ENCODE assay signal across 15 cellular contexts in the genomic region with DNA sequence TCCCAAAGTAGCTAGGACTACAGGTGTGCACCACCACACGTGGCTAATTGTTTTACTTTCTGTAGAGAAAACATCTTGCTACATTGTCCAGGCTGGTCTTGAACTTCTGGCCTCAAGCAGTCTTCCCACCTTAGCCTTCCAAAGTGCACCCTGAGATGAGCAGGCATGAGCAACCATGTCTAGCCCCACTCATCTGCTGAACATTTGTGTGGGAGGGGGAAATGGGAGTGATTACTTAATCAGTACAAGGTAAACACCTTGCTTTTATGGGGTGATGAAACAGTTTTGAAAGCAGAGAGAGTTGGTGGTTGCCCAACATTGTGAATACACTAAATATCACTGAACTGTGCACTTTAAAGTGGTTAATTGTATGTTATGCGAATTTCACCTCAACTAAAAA. TPM values are rescaled to one million over a fixed set of nuclear protein-coding genes. Genes with fewer than 3 reads are reported as not detected.
DNase-seq lines count a peak whose midpoint lies in the region; ATAC-seq and TF ChIP-seq lines count a peak whose summit lies in the region.
"Had no signal": no experiment of that assay in that cellular context is flagged by ENCODE, and none has a peak within 500 bp of the region (broad histone marks: within the 10 kb centered on the region; RNA-seq: fewer than 3 reads in every experiment).

No MANE protein-coding gene starts in this region.

- H3K36me3 Mint-ChIP-seq in activated T-cell treated with anti-CD3 and anti-CD28 coated beads, Interleukin-2, amount 50 U/mL, for 24 hours (ENCODE audit: low read depth), result peaks cover 94% of the 10 kb centered on the region

- DNase-seq in activated T-cell treated with anti-CD3 and anti-CD28 coated beads, Interleukin-2, amount 50 U/mL, for 24 hours, result peak; percentile 28
- DNase-seq in activated T-cell treated with anti-CD3 and anti-CD28 coated beads for 4 hours (no peak), NCI-H226 (peak; percentile 13), epithelial cell of esophagus (ENCODE audit: low read depth) (peak; percentile 83), mucosa of gallbladder (ENCODE audit: low spot score) (no peak)
- no peak for DNase-seq in stimulated activated naive CD8-positive, alpha-beta T cell treated with anti-CD3 and anti-CD28 coated beads, Interleukin-15, Interleukin-2, amounts not matched to agents 100 U/mL and 50 U/mL, for 24 hours
- DNase-seq: NCI-H146, occipital lobe, Right ventricle myocardium superior had no signal

- H3K27me3 Mint-ChIP-seq in activated T-cell treated with anti-CD3 and anti-CD28 coated beads, Interleukin-2, amount 50 U/mL, for 24 hours, result no peaks in the 10 kb centered on the region

- TF ChIP-seq CTCF in epithelial cell of esophagus (IDR thresholded peaks at IDR 0.05; ENCODE audit: insufficient read depth, low read depth, low read length, missing control alignments), result no peak

- no peaks in the 10 kb centered on the region for H3K9me3 Mint-ChIP-seq in activated T-cell treated with anti-CD3 and anti-CD28 coated beads, Interleukin-2, amount 50 U/mL, for 24 hours

- ATAC-seq in stimulated activated naive CD8-positive, alpha-beta T cell treated with anti-CD3 and anti-CD28 coated beads, Interleukin-15, Interleukin-2, amounts not matched to agents 100 U/mL and 50 U/mL, for 24 hours, result peak; percentile 55
- ATAC-seq in HG02678 (IDR thresholded peaks at IDR 0.05; ENCODE audit: unreplicated experiment), result no peak
- no peak for ATAC-seq in SK-N-SH treated with all-trans-retinoic acid at 6 μM for 48 hours

- H3K4me1 Mint-ChIP-seq in activated T-cell treated with anti-CD3 and anti-CD28 coated beads, Interleukin-2, amount 50 U/mL, for 24 hours (ENCODE audit: low read depth), result peaks cover 86% of the 10 kb centered on the region

- peak overlapping the region; percentile 59 for H3K27ac Mint-ChIP-seq in activated T-cell treated with anti-CD3 and anti-CD28 coated beads, Interleukin-2, amount 50 U/mL, for 24 hours

- no peak overlapping the region for H3K4me3 ChIP-seq in epithelial cell of esophagus (ENCODE audit: low read length)
- H3K4me3 ChIP-seq: cardiac muscle cell had no signal

- H3K4me3 Mint-ChIP-seq in activated T-cell treated with anti-CD3 and anti-CD28 coated beads, Interleukin-2, amount 50 U/mL, for 24 hours, result no peak overlapping the region

TF ChIP-seq in SK-N-SH treated with all-trans-retinoic acid at 6 μM for 48 hours, 23 proteins besides CTCF, POLR2A, EP300 and RAD21:
- TF ChIP-seq ZNF8 (CRISPR knock-in tag; IDR thresholded peaks at IDR 0.05) (no peak), SNAI2 (CRISPR knock-in tag; IDR thresholded peaks at IDR 0.05) (no peak), RARB (CRISPR knock-in tag; IDR thresholded peaks at IDR 0.05) (no peak), ESRRG (CRISPR knock-in tag; IDR thresholded peaks at IDR 0.05) (no peak), ZNF565 (CRISPR knock-in tag; conservative IDR thresholded peaks at IDR 0.05; ENCODE audit: low read depth) (no peak), ZNF70 (CRISPR knock-in tag; IDR thresholded peaks at IDR 0.05) (no peak), ISL1 (CRISPR knock-in tag; IDR thresholded peaks at IDR 0.05) (no peak), CSDC2 (CRISPR knock-in tag; IDR thresholded peaks at IDR 0.05) (no peak), GLIS3 (CRISPR knock-in tag; IDR thresholded peaks at IDR 0.05) (no peak), TOX (CRISPR knock-in tag; IDR thresholded peaks at IDR 0.05; ENCODE audit: borderline replicate concordance) (no peak)
- TF ChIP-seq, protein P1, sequence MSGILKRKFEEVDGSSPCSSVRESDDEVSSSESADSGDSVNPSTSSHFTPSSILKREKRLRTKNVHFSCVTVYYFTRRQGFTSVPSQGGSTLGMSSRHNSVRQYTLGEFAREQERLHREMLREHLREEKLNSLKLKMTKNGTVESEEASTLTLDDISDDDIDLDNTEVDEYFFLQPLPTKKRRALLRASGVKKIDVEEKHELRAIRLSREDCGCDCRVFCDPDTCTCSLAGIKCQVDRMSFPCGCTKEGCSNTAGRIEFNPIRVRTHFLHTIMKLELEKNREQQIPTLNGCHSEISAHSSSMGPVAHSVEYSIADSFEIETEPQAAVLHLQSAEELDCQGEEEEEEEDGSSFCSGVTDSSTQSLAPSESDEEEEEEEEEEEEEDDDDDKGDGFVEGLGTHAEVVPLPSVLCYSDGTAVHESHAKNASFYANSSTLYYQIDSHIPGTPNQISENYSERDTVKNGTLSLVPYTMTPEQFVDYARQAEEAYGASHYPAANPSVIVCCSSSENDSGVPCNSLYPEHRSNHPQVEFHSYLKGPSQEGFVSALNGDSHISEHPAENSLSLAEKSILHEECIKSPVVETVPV (CRISPR knock-in tag; IDR thresholded peaks at IDR 0.05), result no peak
- TF ChIP-seq, protein P2, sequence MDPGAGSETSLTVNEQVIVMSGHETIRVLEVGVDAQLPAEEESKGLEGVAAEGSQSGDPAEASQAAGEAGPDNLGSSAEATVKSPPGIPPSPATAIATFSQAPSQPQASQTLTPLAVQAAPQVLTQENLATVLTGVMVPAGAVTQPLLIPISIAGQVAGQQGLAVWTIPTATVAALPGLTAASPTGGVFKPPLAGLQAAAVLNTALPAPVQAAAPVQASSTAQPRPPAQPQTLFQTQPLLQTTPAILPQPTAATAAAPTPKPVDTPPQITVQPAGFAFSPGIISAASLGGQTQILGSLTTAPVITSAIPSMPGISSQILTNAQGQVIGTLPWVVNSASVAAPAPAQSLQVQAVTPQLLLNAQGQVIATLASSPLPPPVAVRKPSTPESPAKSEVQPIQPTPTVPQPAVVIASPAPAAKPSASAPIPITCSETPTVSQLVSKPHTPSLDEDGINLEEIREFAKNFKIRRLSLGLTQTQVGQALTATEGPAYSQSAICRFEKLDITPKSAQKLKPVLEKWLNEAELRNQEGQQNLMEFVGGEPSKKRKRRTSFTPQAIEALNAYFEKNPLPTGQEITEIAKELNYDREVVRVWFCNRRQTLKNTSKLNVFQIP (CRISPR knock-in tag; IDR thresholded peaks at IDR 0.05; ENCODE audit: borderline replicate concordance, low read depth), result no peak
- TF ChIP-seq, protein P3, sequence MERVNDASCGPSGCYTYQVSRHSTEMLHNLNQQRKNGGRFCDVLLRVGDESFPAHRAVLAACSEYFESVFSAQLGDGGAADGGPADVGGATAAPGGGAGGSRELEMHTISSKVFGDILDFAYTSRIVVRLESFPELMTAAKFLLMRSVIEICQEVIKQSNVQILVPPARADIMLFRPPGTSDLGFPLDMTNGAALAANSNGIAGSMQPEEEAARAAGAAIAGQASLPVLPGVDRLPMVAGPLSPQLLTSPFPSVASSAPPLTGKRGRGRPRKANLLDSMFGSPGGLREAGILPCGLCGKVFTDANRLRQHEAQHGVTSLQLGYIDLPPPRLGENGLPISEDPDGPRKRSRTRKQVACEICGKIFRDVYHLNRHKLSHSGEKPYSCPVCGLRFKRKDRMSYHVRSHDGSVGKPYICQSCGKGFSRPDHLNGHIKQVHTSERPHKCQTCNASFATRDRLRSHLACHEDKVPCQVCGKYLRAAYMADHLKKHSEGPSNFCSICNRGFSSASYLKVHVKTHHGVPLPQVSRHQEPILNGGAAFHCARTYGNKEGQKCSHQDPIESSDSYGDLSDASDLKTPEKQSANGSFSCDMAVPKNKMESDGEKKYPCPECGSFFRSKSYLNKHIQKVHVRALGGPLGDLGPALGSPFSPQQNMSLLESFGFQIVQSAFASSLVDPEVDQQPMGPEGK (CRISPR knock-in tag; IDR thresholded peaks at IDR 0.05; ENCODE audit: borderline replicate concordance), result no peak

RNA-seq across cellular contexts. Expression of a gene that starts 5.3 kb away (rescaled TPM):
- total RNA-seq in mucosa of gallbladder, result 68.8 TPM

RNA-seq across cellular contexts. Expression of a gene that starts 38.2 kb away (rescaled TPM):
- 4.3 TPM for total RNA-seq in mucosa of gallbladder
- total RNA-seq: cardiac muscle cell, Daoy, endothelial cell of umbilical vein, lung microvascular endothelial cell had no signal

Comparison
In these comparisons a context has a peak if more than half of its experiments do, and no peak if none do; other contexts are left out.
1. DNase-seq: peak in activated T-cell treated with anti-CD3 and anti-CD28 coated beads, Interleukin-2, amount 50 U/mL, for 24 hours (single experiment), NCI-H226 (single experiment) and epithelial cell of esophagus (single experiment); none in activated T-cell treated with anti-CD3 and anti-CD28 coated beads for 4 hours (single experiment), stimulated activated naive CD8-positive, alpha-beta T cell treated with anti-CD3 and anti-CD28 coated beads, Interleukin-15, Interleukin-2, amounts not matched to agents 100 U/mL and 50 U/mL, for 24 hours (single experiment) and mucosa of gallbladder (single experiment).